In the genomic region with DNA sequence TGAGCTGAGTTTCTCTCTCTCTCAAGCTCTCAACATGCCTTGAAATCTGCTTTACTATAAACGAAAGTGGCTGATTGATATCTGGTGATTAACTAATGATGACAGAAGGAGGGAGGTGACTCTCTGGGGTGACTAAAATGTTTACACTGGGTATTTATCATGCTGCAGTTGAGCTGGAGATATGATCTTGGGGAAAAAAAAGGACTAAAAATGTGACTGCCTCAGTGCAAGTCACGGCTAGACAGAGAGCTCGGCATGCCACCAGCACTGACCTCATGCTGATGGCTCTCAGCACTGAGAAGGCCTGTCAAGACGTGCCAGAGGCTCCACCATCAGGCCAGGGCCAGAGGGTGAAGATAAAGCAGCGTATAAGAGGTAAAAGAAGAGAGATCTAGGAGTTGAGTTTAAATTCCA, we compare ENCODE assay signal across 1 cellular context.
TF ChIP-seq lines count a peak whose summit lies in the region.

No MANE protein-coding gene starts in this region.

TF ChIP-seq in neural cell, 6 proteins besides CTCF, POLR2A, EP300 and RAD21 (continued from another document):
- TF ChIP-seq EZH2 (IDR thresholded peaks at IDR 0.05; ENCODE audit: borderline replicate concordance, insufficient read depth, low read length, poor library complexity, severe bottlenecking) = no peak
